ENCODE assay signal across 13 cellular contexts in genomic region chr1:23101891-23102688, GRCh38.
DNase-seq lines count a peak whose midpoint lies in the region; ATAC-seq, FAIRE-seq and TF ChIP-seq lines count a peak whose summit lies in the region.
"Had no signal": no experiment of that assay in that cellular context is flagged by ENCODE, and none has a peak within 500 bp of the region (broad histone marks: within the 10 kb centered on the region; RNA-seq: fewer than 3 reads in every experiment).

No MANE protein-coding gene starts in this region.

- no peaks in the 10 kb centered on the region for H3K9me3 ChIP-seq in thoracic aorta

- no peak overlapping the region for H3K18ac ChIP-seq in mesendoderm (ENCODE audit: low read length)

- H3K4ac ChIP-seq in mesendoderm (ENCODE audit: low read depth, low read length), result no peak overlapping the region

- no peak overlapping the region for H3K23ac ChIP-seq in mesendoderm (ENCODE audit: low read length)

- peaks cover 41% of the 10 kb centered on the region for H3K4me1 Mint-ChIP-seq in T-helper 1 cell treated with Interleukin-12 subunit alpha and Interleukin-12 subunit beta and Interleukin-4 antibody, amounts not matched to agents 30 μg/mL and 1 μg/mL, for 36 hours (ENCODE audit: low read depth)
- H3K4me1 Mint-ChIP-seq in activated naive CD8-positive, alpha-beta T cell treated with anti-CD3 and anti-CD28 coated beads, Interleukin-2, amount 50 U/mL, for 24 hours, result peaks cover 40% of the 10 kb centered on the region

- TF ChIP-seq POLR2A in GM12892 (IDR thresholded peaks at IDR 0.05; ENCODE audit: low read depth, low read length), result no peak

- H3K4me1 ChIP-seq in thoracic aorta (ENCODE audit: control insufficient read depth in 1 of 2, low read depth in 2 of 2), result peaks cover 44 to 56% of the 10 kb centered on the region in 2 donors
- peaks cover 9% of the 10 kb centered on the region for H3K4me1 ChIP-seq in mesendoderm (ENCODE audit: control insufficient read depth, low read depth, low read length)

- no peaks in the 10 kb centered on the region for H3K79me2 ChIP-seq in mesendoderm (ENCODE audit: control insufficient read depth, insufficient read depth, low read length)

- peak overlapping the region; percentile 43 for H3K27ac Mint-ChIP-seq in T-helper 1 cell treated with Interleukin-12 subunit alpha and Interleukin-12 subunit beta and Interleukin-4 antibody, amounts not matched to agents 30 μg/mL and 1 μg/mL, for 36 hours
- peak overlapping the region; percentile 31 for H3K27ac Mint-ChIP-seq in activated naive CD8-positive, alpha-beta T cell treated with anti-CD3 and anti-CD28 coated beads, Interleukin-2, amount 50 U/mL, for 24 hours

- H4K5ac ChIP-seq in mesendoderm (ENCODE audit: low read length), result no peak overlapping the region

- no peak overlapping the region for H2AK5ac ChIP-seq in mesendoderm (ENCODE audit: low read length)

- H2BK120ac ChIP-seq in mesendoderm (ENCODE audit: low read depth, low read length), result no peak overlapping the region

- H3K36me3 Mint-ChIP-seq in T-helper 1 cell treated with Interleukin-12 subunit alpha and Interleukin-12 subunit beta and Interleukin-4 antibody, amounts not matched to agents 30 μg/mL and 1 μg/mL, for 36 hours (ENCODE audit: low read depth), result peaks cover 13% of the 10 kb centered on the region
- peaks cover 10% of the 10 kb centered on the region for H3K36me3 Mint-ChIP-seq in activated naive CD8-positive, alpha-beta T cell treated with anti-CD3 and anti-CD28 coated beads, Interleukin-2, amount 50 U/mL, for 24 hours (ENCODE audit: low read depth)

- intact Hi-C loops in left ventricle myocardium superior (cut with micrococcal nuclease), result no loop called here

- DNase-seq in T-helper 1 cell (no peak), left ventricle myocardium superior (no peak), thoracic aorta (ENCODE audit: low spot score) (no peak), GM12892 (ENCODE audit: insufficient read length) (no peak), NCI-H1048 (lab: John Stamatoyannopoulos, UW) (no peak), mesendoderm (no peak)
- DNase-seq in activated naive CD8-positive, alpha-beta T cell treated with anti-CD3 and anti-CD28 coated beads, Interleukin-2, amount 50 U/mL, for 24 hours, result no peak
- DNase-seq: NCI-H510A treated with DMSO at 0.1 percent for 48 hours, posterior cingulate gyrus had no signal

- H3K36me3 ChIP-seq in thoracic aorta, result no peaks in the 10 kb centered on the region
- no peaks in the 10 kb centered on the region for H3K36me3 ChIP-seq in mesendoderm (ENCODE audit: control insufficient read depth, insufficient read depth, low read length)

- H3K27ac ChIP-seq in thoracic aorta (peak overlapping the region; percentile 39 to 43), mesendoderm (ENCODE audit: low read depth, low read length) (no peak overlapping the region)

- WGBS in mesendoderm (ENCODE audit: extremely low coverage, insufficient coverage, low lambda C conversion rate), result no CpG with 5 or more reads among the region's 3 CpGs

- FAIRE-seq in GM12892 (lab: Jason Lieb, UNC), result no peak
- FAIRE-seq: A204.1, endometrium, GM18507 had no signal

- TF ChIP-seq CTCF in thoracic aorta (IDR thresholded peaks at IDR 0.05), result no peak

- no peak overlapping the region for H3K9ac ChIP-seq in mesendoderm (ENCODE audit: low read length)

- no peak overlapping the region for H3K56ac ChIP-seq in mesendoderm (ENCODE audit: low read length)

- no peak overlapping the region for H3K4me2 ChIP-seq in mesendoderm (ENCODE audit: low read length)

- peaks cover 8% of the 10 kb centered on the region for H3K79me1 ChIP-seq in mesendoderm (ENCODE audit: low read length)

- ATAC-seq in activated naive CD8-positive, alpha-beta T cell treated with anti-CD3 and anti-CD28 coated beads, Interleukin-2, amount 50 U/mL, for 24 hours, result no peak
- ATAC-seq in left ventricle myocardium superior (peak; percentile 70), thoracic aorta (ENCODE audit: insufficient number of reproducible peaks, low FRiP score, low read depth) (no peak)

- no peak overlapping the region for H4K8ac ChIP-seq in mesendoderm (ENCODE audit: low read depth, low read length)

- H3K4me3 ChIP-seq in thoracic aorta (no peak overlapping the region), mesendoderm (ENCODE audit: low read length) (no peak overlapping the region)

- no peaks in the 10 kb centered on the region for H3K27me3 ChIP-seq in thoracic aorta (replicated peaks; ENCODE audit: insufficient read depth)
- no peaks in the 10 kb centered on the region for H3K27me3 ChIP-seq in mesendoderm (ENCODE audit: insufficient read depth, low read length, poor library complexity)

- H3K4me3 Mint-ChIP-seq in T-helper 1 cell treated with Interleukin-12 subunit alpha and Interleukin-12 subunit beta and Interleukin-4 antibody, amounts not matched to agents 30 μg/mL and 1 μg/mL, for 36 hours, result no peak overlapping the region
- H3K4me3 Mint-ChIP-seq in activated naive CD8-positive, alpha-beta T cell treated with anti-CD3 and anti-CD28 coated beads, Interleukin-2, amount 50 U/mL, for 24 hours, result no peak overlapping the region

- no peak overlapping the region for H2BK5ac ChIP-seq in mesendoderm (ENCODE audit: low read length)

- no peak overlapping the region for H2BK15ac ChIP-seq in mesendoderm (replicated peaks; ENCODE audit: low read depth)

- H3K27me3 Mint-ChIP-seq in T-helper 1 cell treated with Interleukin-12 subunit alpha and Interleukin-12 subunit beta and Interleukin-4 antibody, amounts not matched to agents 30 μg/mL and 1 μg/mL, for 36 hours (ENCODE audit: low read depth), result no peaks in the 10 kb centered on the region
- H3K27me3 Mint-ChIP-seq in activated naive CD8-positive, alpha-beta T cell treated with anti-CD3 and anti-CD28 coated beads, Interleukin-2, amount 50 U/mL, for 24 hours, result no peaks in the 10 kb centered on the region

- H3K9me3 Mint-ChIP-seq in T-helper 1 cell treated with Interleukin-12 subunit alpha and Interleukin-12 subunit beta and Interleukin-4 antibody, amounts not matched to agents 30 μg/mL and 1 μg/mL, for 36 hours, result no peaks in the 10 kb centered on the region
- no peaks in the 10 kb centered on the region for H3K9me3 Mint-ChIP-seq in activated naive CD8-positive, alpha-beta T cell treated with anti-CD3 and anti-CD28 coated beads, Interleukin-2, amount 50 U/mL, for 24 hours
